13 cellular contexts compared by ENCODE assay signal in the genomic region with DNA sequence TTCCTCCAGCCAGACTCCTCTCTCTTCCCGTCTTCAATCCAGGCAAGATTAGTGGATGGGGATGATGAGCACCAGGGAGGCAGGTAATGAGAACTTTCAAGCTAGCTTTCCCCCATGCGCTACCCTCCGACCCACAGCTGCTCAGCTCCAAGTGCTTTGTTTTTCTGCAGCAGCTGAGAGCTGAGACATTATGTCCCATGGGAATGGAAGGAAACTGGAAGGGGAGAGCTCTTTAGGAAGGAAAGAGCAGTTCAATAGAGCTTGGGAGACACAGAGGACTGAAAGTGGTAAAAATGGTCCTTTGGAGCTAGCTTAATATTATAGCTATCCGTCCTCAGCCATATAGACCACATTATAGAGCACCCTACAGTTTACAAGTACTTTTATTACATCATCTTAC.
"Had no signal": no experiment of that assay in that cellular context is flagged by ENCODE, and none has a peak within 500 bp of the region (broad histone marks: within the 10 kb centered on the region; RNA-seq: fewer than 3 reads in every experiment).

No MANE protein-coding gene starts in this region.

- DNase-seq: activated gamma-delta T cell treated with Interleukin-2 at 50 U/mL for 16 hours; activated T-cell treated with anti-CD3 and anti-CD28 coated beads, Interleukin-2, amount 50 U/mL, for 1 hour; anterior cingulate cortex; body of pancreas; foreskin keratinocyte; left ventricle myocardium superior; mammary epithelial cell; natural killer cell; pancreas; psoas muscle; substantia nigra; thyroid gland had no signal

- ATAC-seq: body of pancreas, foreskin keratinocyte, left ventricle myocardium superior, natural killer cell, pancreas, psoas muscle, WTC11 had no signal
